In the genomic region with DNA sequence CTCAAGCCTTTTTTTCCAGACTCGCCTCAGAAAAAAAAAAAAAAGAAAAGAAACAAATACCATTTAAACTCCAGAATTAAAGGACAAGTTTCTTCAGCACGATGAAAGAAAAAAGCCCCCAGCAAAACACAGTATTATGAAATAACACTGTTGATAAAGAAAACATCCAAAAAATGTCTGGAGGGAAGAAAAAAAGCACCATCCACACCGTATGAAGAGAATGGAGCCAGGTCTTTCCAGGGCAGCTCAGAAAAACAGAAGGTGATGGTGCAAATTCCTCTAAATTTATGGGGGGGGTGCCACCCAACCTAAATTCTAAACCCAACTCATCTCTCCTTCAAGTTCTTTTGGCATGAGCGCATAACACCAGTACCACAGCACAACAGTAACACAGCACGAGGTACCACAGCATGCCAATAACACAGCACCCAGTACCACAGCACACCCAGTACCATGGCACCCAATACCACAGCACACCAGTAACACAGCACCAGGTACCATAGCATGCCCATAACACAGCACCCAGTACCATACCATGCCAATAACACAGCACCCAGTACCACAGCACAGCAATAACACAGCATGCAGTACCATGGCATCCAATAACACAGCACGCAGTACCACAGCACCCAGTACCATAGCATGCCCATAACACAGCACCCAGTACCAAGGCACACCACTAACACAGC, we compare ENCODE assay signal across 20 cellular contexts. TPM values are rescaled to one million over a fixed set of nuclear protein-coding genes. Genes with fewer than 3 reads are reported as not detected.
"Had no signal": no experiment of that assay in that cellular context is flagged by ENCODE, and none has a peak within 500 bp of the region (broad histone marks: within the 10 kb centered on the region; RNA-seq: fewer than 3 reads in every experiment).

No MANE protein-coding gene starts in this region.

- H3K4me2 ChIP-seq: neural progenitor cell had no signal

- H3K27me3 ChIP-seq: adrenal gland, esophagus squamous epithelium, neural progenitor cell, stomach had no signal

- H3K36me3 ChIP-seq: adrenal gland, lower lobe of right lung, neural progenitor cell, stomach, thoracic aorta had no signal

- H3K4me3 ChIP-seq: adrenal gland, coronary artery, esophagus squamous epithelium, lower lobe of right lung, neural progenitor cell, stomach, thoracic aorta had no signal

- ATAC-seq: left colon, lower lobe of right lung had no signal

- H2AFZ ChIP-seq: neural progenitor cell, parathyroid adenoma had no signal

- FAIRE-seq: endothelial cell of umbilical vein had no signal

- H3K27ac ChIP-seq: adrenal gland, coronary artery, esophagus squamous epithelium, lower lobe of right lung, neural progenitor cell, parathyroid adenoma, stomach, thoracic aorta had no signal

- H3K9me3 ChIP-seq: adrenal gland, esophagus squamous epithelium, lower lobe of right lung, stomach, thoracic aorta had no signal

- H3K9ac ChIP-seq: neural progenitor cell, parathyroid adenoma had no signal

- DNase-seq: activated CD4-positive, alpha-beta T cell treated with anti-CD3 and anti-CD28 coated beads, Interleukin-2, amount 50 U/mL, for 1 hour; activated naive CD4-positive, alpha-beta T cell treated with anti-CD3 and anti-CD28 coated beads for 36 hours; adrenal gland; caudate nucleus; esophagus squamous epithelium; foreskin melanocyte; head of caudate nucleus; left colon; lower lobe of right lung; midbrain; stimulated activated CD4-positive, alpha-beta T cell treated with anti-CD3 and anti-CD28 coated beads, Interleukin-12 subunit alpha, Interleukin-12 subunit beta, amount 100 ng/mL, for 4 hours; stimulated activated CD4-positive, alpha-beta T cell treated with anti-CD3 and anti-CD28 coated beads, Interleukin-2, amount 100 ng/mL, for 24 hours; stomach had no signal

RNA-seq across cellular contexts. Expression of a gene that starts 50.6 kb away (rescaled TPM):
- total RNA-seq: activated naive CD4-positive, alpha-beta T cell treated with anti-CD3 and anti-CD28 coated beads for 36 hours; activated T-helper 2 cell treated with anti-CD3 and anti-CD28 coated beads, Interferon-gamma antibody, Interleukin-2, Interleukin-4, amounts not matched to agents 10 μg/mL and 5 μg/mL and 100 μg/mL, durations not matched to agents 14 hours and 24 hours and 36 hours; endothelial cell of umbilical vein; esophagus squamous epithelium; lower lobe of right lung; ureter had no signal

RNA-seq across cellular contexts. Expression of a gene that starts 53.2 kb away (rescaled TPM):
- total RNA-seq: activated naive CD4-positive, alpha-beta T cell treated with anti-CD3 and anti-CD28 coated beads for 36 hours; esophagus squamous epithelium; lower lobe of right lung; thoracic aorta; ureter had no signal
